In the genomic region with DNA sequence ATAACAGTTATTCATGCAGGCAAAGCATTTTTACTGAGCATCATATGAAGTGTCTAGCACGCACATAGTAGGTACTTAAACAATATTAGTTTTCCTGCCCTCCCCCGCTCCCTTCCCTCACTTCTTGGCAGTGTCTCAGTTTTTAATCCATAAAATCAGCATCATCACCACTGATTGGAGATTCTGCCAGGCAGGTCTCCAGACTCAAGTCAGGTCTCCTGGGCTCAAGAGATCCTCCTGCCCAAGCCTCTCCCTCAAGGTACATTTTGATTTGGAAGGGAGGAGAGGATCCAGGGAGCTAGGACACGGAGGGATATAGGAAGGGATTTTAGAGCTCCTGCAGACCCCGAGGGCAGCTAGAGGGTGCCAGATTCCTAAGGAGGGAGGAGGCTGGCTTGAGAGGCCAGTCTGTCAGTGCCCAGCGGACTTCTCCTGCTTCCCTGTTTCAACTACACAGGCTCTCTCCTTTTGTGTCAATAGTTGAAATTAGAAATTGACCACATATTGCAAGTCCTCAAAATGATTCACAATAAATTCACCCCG, we compare ENCODE assay signal across 11 cellular contexts. TPM values are rescaled to one million over a fixed set of nuclear protein-coding genes. Genes with fewer than 3 reads are reported as not detected.
A peak's percentile ranks its signal among the peaks of the same experiment; 100 is the strongest.
DNase-seq lines count a peak whose midpoint lies in the region; ATAC-seq and TF ChIP-seq lines count a peak whose summit lies in the region.
"Had no signal": no experiment of that assay in that cellular context is flagged by ENCODE, and none has a peak within 500 bp of the region (broad histone marks: within the 10 kb centered on the region; RNA-seq: fewer than 3 reads in every experiment).

No MANE protein-coding gene starts in this region.

- TF ChIP-seq CTCF in SK-N-SH (IDR thresholded peaks at IDR 0.05) (0 out of 2 replicates have a peak, but pooled peaks have one; percentile 6), mammary epithelial cell (conservative IDR thresholded peaks at IDR 0.05 in 1 of 2, IDR thresholded peaks at IDR 0.05 in 1 of 2; ENCODE audit: extremely low read depth in 1 of 2, insufficient read depth in 1 of 2, low read depth in 1 of 2, low read length in 2 of 2) (no peak), kidney epithelial cell (IDR thresholded peaks at IDR 0.05; ENCODE audit: insufficient read depth, low read length, poor library complexity, severe bottlenecking) (peak; percentile 41)

- DNase-seq in SK-N-SH (no peak), mammary epithelial cell (peak; percentile 63), kidney epithelial cell (ENCODE audit: low read depth) (no peak)
- no peak for DNase-seq in activated CD8-positive, alpha-beta memory T cell treated with anti-CD3 and anti-CD28 coated beads, Interleukin-2, amount 50 U/mL, for 48 hours
- DNase-seq: activated gamma-delta T cell, NCI-H510A treated with DMSO at 0.1 percent for 48 hours had no signal

- no peak for ATAC-seq in SK-N-SH treated with all-trans-retinoic acid at 6 μM for 48 hours
- ATAC-seq in HG03175 (IDR thresholded peaks at IDR 0.05; ENCODE audit: unreplicated experiment), result no peak
- no peak for ATAC-seq in GM21619 (IDR thresholded peaks at IDR 0.05; ENCODE audit: unreplicated experiment)
- ATAC-seq in HG03095 (IDR thresholded peaks at IDR 0.05; ENCODE audit: unreplicated experiment), result no peak

- H3K79me2 ChIP-seq in SK-N-SH (ENCODE audit: insufficient read depth) (peaks cover 24% of the 10 kb centered on the region), mammary epithelial cell (ENCODE audit: insufficient read depth, low read length) (peaks cover 51% of the 10 kb centered on the region)

- 49% methylated on average over 6 of the region's 6 CpGs for WGBS in SK-N-SH (ENCODE audit: low lambda C conversion rate)
- 30% methylated on average over 6 of the region's 6 CpGs for WGBS in mammary epithelial cell (ENCODE audit: low coverage, missing lambda C conversion rate)

- H3K27me3 ChIP-seq in SK-N-SH (ENCODE audit: insufficient read depth) (peaks cover 20% of the 10 kb centered on the region; the same call in 1 of the 2 replicates), mammary epithelial cell (ENCODE audit: insufficient read depth, low read length) (no peaks in the 10 kb centered on the region), kidney epithelial cell (ENCODE audit: control insufficient read depth, insufficient read depth, low read length) (no peaks in the 10 kb centered on the region)

- POLR2A ChIA-PET in SK-N-SH (lab: Yijun Ruan, JAX), result no interaction called here

- no TSS peak for BruUV-seq in mammary epithelial cell (replicated peaks; lab: Mats Ljungman, UMichigan)

- no peak for TF ChIP-seq RAD21 in SK-N-SH (IDR thresholded peaks at IDR 0.05; ENCODE audit: low read length)

- H3K9ac ChIP-seq in SK-N-SH (no peak overlapping the region), mammary epithelial cell (ENCODE audit: insufficient read depth, low read length) (peak overlapping the region; percentile 100)

- H3K27ac ChIP-seq in SK-N-SH (ENCODE audit: low read depth in 2 of 2, low read length in 1 of 2) (no peak overlapping the region), mammary epithelial cell (ENCODE audit: insufficient read depth, low read depth, low read length) (peak overlapping the region; percentile 99)
- H3K27ac ChIP-seq: neutrophil had no signal

- H3K36me3 ChIP-seq in SK-N-SH (replicated peaks in 1 of 2; ENCODE audit: control insufficient read depth in 1 of 2, insufficient read depth in 2 of 2, low read length in 1 of 2), result no peaks in the 10 kb centered on the region
- no peaks in the 10 kb centered on the region for H3K36me3 ChIP-seq in mammary epithelial cell (ENCODE audit: insufficient read depth, low read length)
- H3K36me3 ChIP-seq in kidney epithelial cell (ENCODE audit: control insufficient read depth, insufficient read depth, low read length), result no peaks in the 10 kb centered on the region
- H3K36me3 ChIP-seq: neutrophil had no signal

- intact Hi-C loops in mammary epithelial cell (cut with micrococcal nuclease), result loop anchor here (1.0 to 10.0 kb wide), 14 partner anchors 37 to 1677 kb away; no protein-coding TSS in a partner anchor

- 0 out of 2 replicates have a peak overlapping the region, but pooled peaks have one; percentile 35 for H3K4me2 ChIP-seq in SK-N-SH
- peak overlapping the region; percentile 88 for H3K4me2 ChIP-seq in mammary epithelial cell (ENCODE audit: insufficient read depth, low read depth, low read length)

- no peak for TF ChIP-seq EP300 in SK-N-SH (IDR thresholded peaks at IDR 0.05; ENCODE audit: borderline replicate concordance in 1 of 2, low read depth in 1 of 2, low read length in 1 of 2)

- no peak overlapping the region for H3K4me3 ChIP-seq in SK-N-SH (ENCODE audit: low read depth in 2 of 2, low read length in 1 of 2)
- peak overlapping the region; percentile 92 to 100 (median 99) for H3K4me3 ChIP-seq in mammary epithelial cell (replicated peaks in 1 of 3; ENCODE audit: insufficient read depth in 1 of 3, low read depth in 2 of 3, low read length in 3 of 3)
- H3K4me3 ChIP-seq in kidney epithelial cell (ENCODE audit: low read depth, low read length), result no peak overlapping the region

- CTCF ChIA-PET in SK-N-SH (lab: Yijun Ruan, JAX), result no interaction called here
- CTCF ChIA-PET in mammary epithelial cell (lab: Charles Lee; ENCODE audit: low non-redundant PET), result interaction anchor here (0.6 to 0.7 kb wide), 2 partner anchors 160 to 468 kb away, joined by 3 to 4 read pairs; no protein-coding TSS in a partner anchor

- H3K9me3 ChIP-seq in SK-N-SH (no peaks in the 10 kb centered on the region), mammary epithelial cell (replicated peaks; ENCODE audit: insufficient read depth, low read length) (no peaks in the 10 kb centered on the region)
- H3K9me3 ChIP-seq: neutrophil had no signal

- H4K20me1 ChIP-seq in SK-N-SH (ENCODE audit: insufficient read depth) (no peaks in the 10 kb centered on the region), mammary epithelial cell (ENCODE audit: insufficient read depth, low read length) (peaks cover 5% of the 10 kb centered on the region)

- no peaks in the 10 kb centered on the region for H3F3A ChIP-seq in SK-N-SH (replicated peaks; ENCODE audit: insufficient read depth)

- H3K4me1 ChIP-seq in SK-N-SH (ENCODE audit: control insufficient read depth in 1 of 2, insufficient read depth in 2 of 2, low read depth in 1 of 2, low read length in 1 of 2) (peaks cover 0 to 4% of the 10 kb centered on the region in 2 experiments; a peak in 2 of 4 replicates), mammary epithelial cell (ENCODE audit: insufficient read depth, low read length) (peaks cover 25% of the 10 kb centered on the region)

- dilution Hi-C loops in mammary epithelial cell (cut with HindIII; ENCODE audit: low sequenced_read_pairs), result no loop called here

- H2AFZ ChIP-seq in SK-N-SH (ENCODE audit: low read depth) (no peak overlapping the region), mammary epithelial cell (ENCODE audit: low read depth, low read length) (no peak overlapping the region)

- in situ Hi-C loops in mammary epithelial cell (cut with MboI; ENCODE audit: low sequenced_read_pairs in 2 of 2), result loop anchor here (5.0 to 25.0 kb wide), 4 partner anchors 184 to 399 kb away; no protein-coding TSS in a partner anchor

- H3K9me2 ChIP-seq in SK-N-SH, result no peaks in the 10 kb centered on the region

TF ChIP-seq in SK-N-SH, 30 proteins besides CTCF, POLR2A, EP300 and RAD21:
- no peak for TF ChIP-seq FOSL2 (IDR thresholded peaks at IDR 0.05; ENCODE audit: borderline replicate concordance, low read depth)

TF ChIP-seq in SK-N-SH treated with all-trans-retinoic acid at 6 μM for 48 hours, 23 proteins besides CTCF, POLR2A, EP300 and RAD21 (continues in another document):
- TF ChIP-seq, protein P1, sequence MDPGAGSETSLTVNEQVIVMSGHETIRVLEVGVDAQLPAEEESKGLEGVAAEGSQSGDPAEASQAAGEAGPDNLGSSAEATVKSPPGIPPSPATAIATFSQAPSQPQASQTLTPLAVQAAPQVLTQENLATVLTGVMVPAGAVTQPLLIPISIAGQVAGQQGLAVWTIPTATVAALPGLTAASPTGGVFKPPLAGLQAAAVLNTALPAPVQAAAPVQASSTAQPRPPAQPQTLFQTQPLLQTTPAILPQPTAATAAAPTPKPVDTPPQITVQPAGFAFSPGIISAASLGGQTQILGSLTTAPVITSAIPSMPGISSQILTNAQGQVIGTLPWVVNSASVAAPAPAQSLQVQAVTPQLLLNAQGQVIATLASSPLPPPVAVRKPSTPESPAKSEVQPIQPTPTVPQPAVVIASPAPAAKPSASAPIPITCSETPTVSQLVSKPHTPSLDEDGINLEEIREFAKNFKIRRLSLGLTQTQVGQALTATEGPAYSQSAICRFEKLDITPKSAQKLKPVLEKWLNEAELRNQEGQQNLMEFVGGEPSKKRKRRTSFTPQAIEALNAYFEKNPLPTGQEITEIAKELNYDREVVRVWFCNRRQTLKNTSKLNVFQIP (CRISPR knock-in tag; IDR thresholded peaks at IDR 0.05; ENCODE audit: borderline replicate concordance, low read depth), result no peak
- TF ChIP-seq BACH2 (CRISPR knock-in tag; IDR thresholded peaks at IDR 0.05; ENCODE audit: borderline replicate concordance) (no peak), RARB (CRISPR knock-in tag; IDR thresholded peaks at IDR 0.05) (no peak)

RNA-seq across cellular contexts. Expression of a gene that starts 4.4 kb away (rescaled TPM):
- polyA plus RNA-seq in SK-N-SH (2012; rRNA removed) (32.2 and 41.3 TPM in 2 replicates), mammary epithelial cell (307 TPM)
- 24.5 and 30.8 TPM in 2 replicates for polyA plus RNA-seq in SK-N-SH (2012; cell fraction: cytosol; rRNA removed)
- polyA plus RNA-seq in SK-N-SH (2012; cell fraction: nucleus; rRNA removed), result 76.0 and 102 TPM in 2 replicates
- total RNA-seq in mammary epithelial cell (1,000 to 10,000 TPM in 1 of 2 donors, 100 to 1,000 TPM in 1; 773 to 1,267 TPM), kidney epithelial cell (344 and 359 TPM in 2 replicates)
- polyA minus RNA-seq in mammary epithelial cell, result 1,946 TPM

Comparison
In these comparisons a context has a peak if more than half of its experiments do, and no peak if none do; other contexts are left out.
1. H3K4me3 ChIP-seq: peak in mammary epithelial cell (3 of 3); none in SK-N-SH (0 of 2) and kidney epithelial cell (single experiment).
2. CTCF ChIP-seq: peak in SK-N-SH (single experiment) and kidney epithelial cell (single experiment); none in mammary epithelial cell (0 of 2).